8 cellular contexts compared by ENCODE assay signal in the genomic region with DNA sequence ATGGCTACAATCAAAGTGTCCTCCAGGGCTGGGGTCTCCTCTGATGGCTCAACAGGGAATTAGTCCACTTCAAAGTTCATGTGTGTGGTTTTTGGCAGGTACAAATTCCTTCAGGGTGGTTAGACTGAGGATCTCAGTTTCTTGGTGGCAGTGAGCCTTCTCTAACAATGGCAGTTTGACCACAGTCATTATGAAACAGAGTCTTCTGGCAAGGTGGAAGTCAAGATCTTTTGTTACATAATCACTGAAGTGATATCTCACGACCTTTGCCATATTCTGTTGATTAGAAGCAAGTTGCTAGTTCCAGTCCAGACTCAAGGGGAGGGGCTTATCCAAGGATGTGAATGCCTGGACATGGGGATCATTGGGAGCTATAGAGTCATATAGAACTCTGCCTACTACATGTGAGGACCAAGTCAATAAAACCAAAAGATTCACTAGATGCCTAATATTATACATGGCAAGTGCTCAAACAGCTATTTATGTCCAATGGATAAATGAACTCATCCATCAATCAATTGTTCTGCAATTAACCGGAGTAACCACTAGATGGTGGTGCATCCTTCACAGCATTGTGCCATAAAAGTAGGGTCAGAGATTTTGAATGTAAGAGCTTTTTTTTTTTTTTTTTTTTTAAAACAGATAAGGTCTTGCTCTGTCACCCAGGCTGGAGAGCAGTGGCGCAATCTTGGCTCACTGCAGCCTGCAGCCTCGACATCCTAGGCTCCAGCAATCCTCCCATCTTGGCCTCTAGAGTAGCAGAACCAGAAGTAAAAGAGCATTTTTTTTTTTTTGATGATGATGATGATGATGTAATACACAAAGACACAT.
DNase-seq lines count a peak whose midpoint lies in the region; ATAC-seq and FAIRE-seq lines count a peak whose summit lies in the region.

No MANE protein-coding gene starts in this region.

- H3K4me3 ChIP-seq in trophoblast cell (ENCODE audit: low read depth, low read length) (no peak overlapping the region), aorta (ENCODE audit: low read length in 2 of 2) (no peak overlapping the region)

- intact Hi-C loops in aorta (cut with DNase I) = loop anchor here in 1 of 2 donors (10.0 kb wide), 1 partner anchor 125 kb away; no protein-coding TSS in a partner anchor

- no peak overlapping the region for H3K4ac ChIP-seq in trophoblast cell (ENCODE audit: low read depth, low read length)

- ATAC-seq in GM21825 (IDR thresholded peaks at IDR 0.05; ENCODE audit: unreplicated experiment) (peak; percentile 87), aorta (ENCODE audit: low FRiP score) (no peak)

- H4K8ac ChIP-seq in trophoblast cell (ENCODE audit: low read depth, low read length) = no peak overlapping the region

- H2BK5ac ChIP-seq in trophoblast cell (ENCODE audit: low read depth, low read length, poor library complexity) = no peak overlapping the region

- no peak overlapping the region for H4K91ac ChIP-seq in trophoblast cell (ENCODE audit: low read depth, low read length)

- H3K79me2 ChIP-seq in trophoblast cell (ENCODE audit: control insufficient read depth, insufficient read depth, low read length, poor library complexity) = no peaks in the 10 kb centered on the region

- H3K36me3 ChIP-seq in trophoblast cell (ENCODE audit: control insufficient read depth in 1 of 2, insufficient read depth in 2 of 2, low read length in 2 of 2) (no peaks in the 10 kb centered on the region), aorta (ENCODE audit: control insufficient read depth in 1 of 2, insufficient read depth in 2 of 2, low read length in 1 of 2) (no peaks in the 10 kb centered on the region)

- H2BK120ac ChIP-seq in trophoblast cell (ENCODE audit: insufficient read depth, low read length, poor library complexity) = no peak overlapping the region

- H3K9me3 ChIP-seq in trophoblast cell (ENCODE audit: insufficient read depth, low read depth, low read length) (no peaks in the 10 kb centered on the region), aorta (ENCODE audit: control insufficient read depth, low read length) (no peaks in the 10 kb centered on the region)

- no peak overlapping the region for H2BK12ac ChIP-seq in trophoblast cell (ENCODE audit: low read length)

- no CpG with 5 or more reads among the region's 4 CpGs for WGBS in trophoblast cell (ENCODE audit: extremely low coverage, insufficient coverage, insufficient read length)
- WGBS in aorta, 2 donors = 27 to 29% methylated on average over 4 of the region's 4 CpGs

- no peak overlapping the region for H3K9ac ChIP-seq in trophoblast cell (ENCODE audit: low read length)

- H3K4me2 ChIP-seq in trophoblast cell (ENCODE audit: low read length) = no peak overlapping the region

- no peaks in the 10 kb centered on the region for H3K79me1 ChIP-seq in trophoblast cell (ENCODE audit: low read length)

- DNase-seq in stimulated activated CD4-positive, alpha-beta T cell treated with anti-CD3 and anti-CD28 coated beads, Interleukin-15, amount 100 ng/mL, for 24 hours = peak; percentile 4
- no peak for DNase-seq in stimulated activated CD4-positive, alpha-beta T cell treated with anti-CD3 and anti-CD28 coated beads, Interleukin-2, amount 100 ng/mL, for 48 hours
- DNase-seq in KG1 (lab: John Stamatoyannopoulos, UW) = peak; percentile 9
- DNase-seq in RCC 7860 (ENCODE audit: low spot score) = peak; percentile 22
- DNase-seq in dermis blood vessel endothelial cell = peak; percentile 62
- peak; percentile 57 to 87 for DNase-seq in trophoblast cell
- DNase-seq in aorta = no peak

- no peak overlapping the region for H3K18ac ChIP-seq in trophoblast cell (ENCODE audit: low read length)

- H3K23ac ChIP-seq in trophoblast cell (ENCODE audit: low read length) = no peak overlapping the region

- no peak overlapping the region for H2AFZ ChIP-seq in trophoblast cell (ENCODE audit: insufficient read depth, low read length, poor library complexity)

- peak; percentile 58 for FAIRE-seq in RCC 7860 (lab: Jason Lieb, UNC)

- no peaks in the 10 kb centered on the region for H3K27me3 ChIP-seq in trophoblast cell (ENCODE audit: insufficient read depth, low read length)
- peaks cover 0 to under 1% of the 10 kb centered on the region in 2 donors for H3K27me3 ChIP-seq in aorta (ENCODE audit: control insufficient read depth in 1 of 2, insufficient read depth in 2 of 2, low read length in 1 of 2)

- no peak overlapping the region for H2AK5ac ChIP-seq in trophoblast cell (ENCODE audit: low read length)

- no peaks in the 10 kb centered on the region for H3K4me1 ChIP-seq in trophoblast cell (ENCODE audit: control insufficient read depth in 1 of 2, insufficient read depth in 2 of 2, low read length in 2 of 2)
- H3K4me1 ChIP-seq in aorta (ENCODE audit: control insufficient read depth in 1 of 2, insufficient read depth in 2 of 2, low read length in 2 of 2) = no peaks in the 10 kb centered on the region

- H3K14ac ChIP-seq in trophoblast cell (ENCODE audit: low read length) = no peak overlapping the region

- H4K12ac ChIP-seq in trophoblast cell (ENCODE audit: low read depth, low read length) = no peak overlapping the region

- H3K27ac ChIP-seq in trophoblast cell (ENCODE audit: low read depth, low read length) = no peak overlapping the region
- no peak overlapping the region for H3K27ac ChIP-seq in aorta (ENCODE audit: low read depth in 1 of 2, low read length in 2 of 2)

Comparison
In these comparisons a context has a peak if more than half of its experiments do, and no peak if none do; other contexts are left out.
1. DNase-seq: peak in stimulated activated CD4-positive, alpha-beta T cell treated with anti-CD3 and anti-CD28 coated beads, Interleukin-15, amount 100 ng/mL, for 24 hours (single experiment), KG1 (single experiment), RCC 7860 (single experiment), dermis blood vessel endothelial cell (single experiment) and trophoblast cell (2 of 2); none in stimulated activated CD4-positive, alpha-beta T cell treated with anti-CD3 and anti-CD28 coated beads, Interleukin-2, amount 100 ng/mL, for 48 hours (0 of 2) and aorta (0 of 2).